Comparison of ENCODE assay signal across 10 cellular contexts in the genomic region with DNA sequence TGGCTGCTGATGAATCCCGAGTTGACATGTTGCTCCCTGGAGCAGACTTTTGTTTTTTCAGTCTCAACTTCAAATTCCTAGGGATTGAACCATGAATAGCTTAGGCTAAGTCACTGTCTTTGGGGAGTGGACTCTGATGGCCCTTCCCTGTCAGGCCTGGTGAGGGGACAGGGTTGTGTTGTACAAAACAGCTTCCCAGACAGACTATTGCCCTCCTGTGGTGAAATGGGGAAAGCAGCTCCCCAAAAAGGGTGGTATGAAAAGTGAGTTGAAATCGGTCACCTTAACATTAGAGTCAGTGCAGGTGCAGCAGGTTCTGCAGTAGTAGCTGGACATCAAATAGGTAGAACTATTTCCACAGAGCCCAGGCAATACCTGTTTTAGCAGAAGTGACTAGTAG.
DNase-seq lines count a peak whose midpoint lies in the region; ATAC-seq and TF ChIP-seq lines count a peak whose summit lies in the region.
"Had no signal": no experiment of that assay in that cellular context is flagged by ENCODE, and none has a peak within 500 bp of the region (broad histone marks: within the 10 kb centered on the region; RNA-seq: fewer than 3 reads in every experiment).

No MANE protein-coding gene starts in this region.

- H3K9me3 Mint-ChIP-seq in activated T-cell treated with anti-CD3 and anti-CD28 coated beads, Interleukin-2, amount 50 U/mL, for 24 hours: peaks cover 4% of the 10 kb centered on the region
- H3K9me3 Mint-ChIP-seq in stimulated activated memory B cell treated with anti-CD40 and anti-IgM and Interleukin-4, amounts not matched to agents 10 μg/mL and 1 μg/mL and 100 μg/mL, for 72 hours: peaks cover 3% of the 10 kb centered on the region

- H3K36me3 ChIP-seq in Karpas-422 (ENCODE audit: insufficient read depth, low read length) (no peaks in the 10 kb centered on the region), kidney epithelial cell (ENCODE audit: control insufficient read depth, insufficient read depth, low read length) (no peaks in the 10 kb centered on the region)

- H3K27me3 ChIP-seq in Karpas-422 (ENCODE audit: low read length) (no peaks in the 10 kb centered on the region), kidney epithelial cell (ENCODE audit: control insufficient read depth, insufficient read depth, low read length) (no peaks in the 10 kb centered on the region)

- no peak overlapping the region for H3K4me3 Mint-ChIP-seq in activated T-cell treated with anti-CD3 and anti-CD28 coated beads, Interleukin-2, amount 50 U/mL, for 24 hours
- H3K4me3 Mint-ChIP-seq in stimulated activated memory B cell treated with anti-CD40 and anti-IgM and Interleukin-4, amounts not matched to agents 10 μg/mL and 1 μg/mL and 100 μg/mL, for 72 hours: no peak overlapping the region
- H3K4me3 Mint-ChIP-seq: nephron had no signal

- H3K9me3 ChIP-seq in Karpas-422 (ENCODE audit: low read length): no peaks in the 10 kb centered on the region

- no peak overlapping the region for H3K27ac Mint-ChIP-seq in activated T-cell treated with anti-CD3 and anti-CD28 coated beads, Interleukin-2, amount 50 U/mL, for 24 hours
- H3K27ac Mint-ChIP-seq in stimulated activated memory B cell treated with anti-CD40 and anti-IgM and Interleukin-4, amounts not matched to agents 10 μg/mL and 1 μg/mL and 100 μg/mL, for 72 hours: no peak overlapping the region
- H3K27ac Mint-ChIP-seq: nephron had no signal

- H3K27ac ChIP-seq in Karpas-422 (ENCODE audit: low read length): peak overlapping the region; percentile 16; the same call in 1 of the 2 replicates

- H3K4me3 ChIP-seq in Karpas-422 (ENCODE audit: low read length) (no peak overlapping the region), WI38 (ENCODE audit: low read depth, low read length) (no peak overlapping the region), kidney epithelial cell (ENCODE audit: low read depth, low read length) (no peak overlapping the region)
- H3K4me3 ChIP-seq: K562 had no signal

- H3K27me3 Mint-ChIP-seq in activated T-cell treated with anti-CD3 and anti-CD28 coated beads, Interleukin-2, amount 50 U/mL, for 24 hours: no peaks in the 10 kb centered on the region
- no peaks in the 10 kb centered on the region for H3K27me3 Mint-ChIP-seq in stimulated activated memory B cell treated with anti-CD40 and anti-IgM and Interleukin-4, amounts not matched to agents 10 μg/mL and 1 μg/mL and 100 μg/mL, for 72 hours

- DNase-seq in EL: peak; percentile 6
- DNase-seq in Karpas-422: peak; percentile 88
- no peak for DNase-seq in kidney epithelial cell (ENCODE audit: low read depth)
- DNase-seq in activated T-cell treated with anti-CD3 and anti-CD28 coated beads, Interleukin-2, amount 50 U/mL, for 24 hours: no peak

- H2AFZ ChIP-seq in Karpas-422 (ENCODE audit: low read length): no peak overlapping the region

- H3K4me1 ChIP-seq in Karpas-422 (ENCODE audit: low read length): peaks cover 39% of the 10 kb centered on the region

- H3K9ac ChIP-seq in Karpas-422 (ENCODE audit: low read length): no peak overlapping the region

- H3K36me3 Mint-ChIP-seq in activated T-cell treated with anti-CD3 and anti-CD28 coated beads, Interleukin-2, amount 50 U/mL, for 24 hours (ENCODE audit: low read depth): no peaks in the 10 kb centered on the region
- H3K36me3 Mint-ChIP-seq in stimulated activated memory B cell treated with anti-CD40 and anti-IgM and Interleukin-4, amounts not matched to agents 10 μg/mL and 1 μg/mL and 100 μg/mL, for 72 hours: no peaks in the 10 kb centered on the region

- H3K9me2 ChIP-seq in Karpas-422 (replicated peaks; ENCODE audit: insufficient read depth, low read length): no peaks in the 10 kb centered on the region

- 0 out of 2 replicates have a peak, but pooled peaks have one; percentile 4 for TF ChIP-seq CTCF in WI38 (IDR thresholded peaks at IDR 0.05; ENCODE audit: low read depth, low read length)
- peak; percentile 27 for TF ChIP-seq CTCF in kidney epithelial cell (IDR thresholded peaks at IDR 0.05; ENCODE audit: insufficient read depth, low read length, poor library complexity, severe bottlenecking)

- H4K20me1 ChIP-seq in Karpas-422 (ENCODE audit: insufficient read depth, low read depth, low read length): no peaks in the 10 kb centered on the region

- no peaks in the 10 kb centered on the region for H3K79me2 ChIP-seq in Karpas-422 (ENCODE audit: low read length)

- no peak overlapping the region for H3K4me2 ChIP-seq in Karpas-422 (ENCODE audit: low read depth, low read length, poor library complexity, severe bottlenecking)

- no peak for ATAC-seq in HG03135 (IDR thresholded peaks at IDR 0.05; ENCODE audit: unreplicated experiment)
- ATAC-seq in HG02870 (IDR thresholded peaks at IDR 0.05; ENCODE audit: unreplicated experiment): no peak
- no peak for ATAC-seq in stimulated activated memory B cell treated with anti-CD40 and anti-IgM and Interleukin-4, amounts not matched to agents 10 μg/mL and 1 μg/mL and 100 μg/mL, for 72 hours
- ATAC-seq: K562 had no signal

- H3K4me1 Mint-ChIP-seq in activated T-cell treated with anti-CD3 and anti-CD28 coated beads, Interleukin-2, amount 50 U/mL, for 24 hours (ENCODE audit: low read depth): no peaks in the 10 kb centered on the region
- H3K4me1 Mint-ChIP-seq in stimulated activated memory B cell treated with anti-CD40 and anti-IgM and Interleukin-4, amounts not matched to agents 10 μg/mL and 1 μg/mL and 100 μg/mL, for 72 hours: no peaks in the 10 kb centered on the region
- H3K4me1 Mint-ChIP-seq: nephron had no signal

Comparison
In these comparisons a context has a peak if more than half of its experiments do, and no peak if none do; other contexts are left out.
1. DNase-seq: peak in EL (single experiment) and Karpas-422 (single experiment); none in kidney epithelial cell (single experiment) and activated T-cell treated with anti-CD3 and anti-CD28 coated beads, Interleukin-2, amount 50 U/mL, for 24 hours (single experiment).